ENCODE assay signal across 39 cellular contexts in the genomic region with DNA sequence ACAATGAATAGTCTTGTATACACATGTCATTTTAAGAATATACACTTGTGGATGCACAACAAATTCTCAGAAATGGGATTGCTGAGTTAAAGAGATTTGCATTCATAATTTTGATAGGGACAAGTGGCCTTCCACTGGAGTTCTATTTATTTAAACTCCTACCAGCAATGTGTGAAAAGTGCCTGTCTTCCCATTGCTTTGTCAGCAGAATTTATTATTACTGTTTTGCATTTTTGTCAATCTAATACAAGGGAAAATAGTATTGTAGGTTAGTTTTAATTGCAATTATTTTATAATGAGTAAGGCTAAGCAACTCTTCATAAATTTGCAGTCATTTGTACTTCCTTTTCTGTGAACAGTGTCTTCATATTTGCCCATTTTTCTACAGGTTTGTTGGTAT. TPM values are rescaled to one million over a fixed set of nuclear protein-coding genes. Genes with fewer than 3 reads are reported as not detected.
"Had no signal": no experiment of that assay in that cellular context is flagged by ENCODE, and none has a peak within 500 bp of the region (broad histone marks: within the 10 kb centered on the region; RNA-seq: fewer than 3 reads in every experiment).

No MANE protein-coding gene starts in this region.

- H3K36me3 ChIP-seq: adrenal gland, ascending aorta, brain microvascular endothelial cell, breast epithelium, cardiac muscle cell had no signal

- DNase-seq: activated effector memory CD4-positive, alpha-beta T cell treated with anti-CD3 and anti-CD28 coated beads, Interleukin-2, amount 50 U/mL, for 16 hours; activated effector memory CD4-positive, alpha-beta T cell treated with Interleukin-2 at 50 U/mL for 16 hours; activated gamma-delta T cell; activated gamma-delta T cell treated with Interleukin-2 at 50 U/mL for 16 hours; activated naive CD4-positive, alpha-beta T cell; activated naive CD4-positive, alpha-beta T cell treated with anti-CD3 and anti-CD28 coated beads for 36 hours; activated naive CD4-positive, alpha-beta T cell treated with anti-CD3 and anti-CD28 coated beads, Interleukin-2, amount 10 ng/mL, durations not matched to agents 7 days and 5 days; activated naive CD4-positive, alpha-beta T cell treated with anti-CD3 and anti-CD28 coated beads, Interleukin-2, amount 50 U/mL, for 16 hours; activated naive CD4-positive, alpha-beta T cell treated with Interleukin-2 at 50 U/mL for 16 hours; activated naive CD8-positive, alpha-beta T cell treated with anti-CD3 and anti-CD28 coated beads for 36 hours; activated naive CD8-positive, alpha-beta T cell treated with anti-CD3 and anti-CD28 coated beads, Interleukin-2, amount 10 ng/mL, durations not matched to agents 7 days and 5 days; activated naive CD8-positive, alpha-beta T cell treated with anti-CD3 and anti-CD28 coated beads, Interleukin-2, amount 50 U/mL, for 24 hours; activated T-cell treated with anti-CD3 and anti-CD28 coated beads, Interleukin-2, amount 50 U/mL, for 4 hours; activated T-cell treated with anti-CD3 and anti-CD28 coated beads, Interleukin-2, amount 50 U/mL, for 48 hours; activated T-cell treated with anti-CD3 and anti-CD28 coated beads, Interleukin-2, amount 50 U/mL, for 72 hours; adrenal gland; amniotic stem cell; amygdala; anterior cingulate cortex; aorta; body of pancreas; brain microvascular endothelial cell; caudate nucleus; central memory CD4-positive, alpha-beta T cell; cerebellar nuclear complex had no signal

- ATAC-seq: activated naive CD4-positive, alpha-beta T cell treated with anti-CD3 and anti-CD28 coated beads, Interleukin-2, amount 50 U/mL, for 72 hours; activated naive CD8-positive, alpha-beta T cell treated with anti-CD3 and anti-CD28 coated beads, Interleukin-2, amount 50 U/mL, for 24 hours; activated T-cell treated with anti-CD3 and anti-CD28 coated beads, Interleukin-2, amount 50 U/mL, for 4 hours; activated T-cell treated with anti-CD3 and anti-CD28 coated beads, Interleukin-2, amount 50 U/mL, for 72 hours; activated T-helper 17 cell treated with anti-CD3 and anti-CD28 coated beads, Interleukin-2, amount 50 U/mL, for 72 hours; body of pancreas had no signal

- H3K9me3 ChIP-seq: adrenal gland, ascending aorta, body of pancreas had no signal

- H3K27ac ChIP-seq: adrenal gland, ascending aorta, body of pancreas, brain microvascular endothelial cell, breast epithelium, cardiac muscle cell had no signal

- H3K27me3 ChIP-seq: adrenal gland, ascending aorta, body of pancreas, brain microvascular endothelial cell, breast epithelium, cardiac muscle cell had no signal

- FAIRE-seq: astrocyte, bronchial epithelial cell, colon had no signal

- H3K4me1 ChIP-seq: adrenal gland, ascending aorta, body of pancreas, breast epithelium had no signal

- H3K4me3 ChIP-seq: adrenal gland, ascending aorta, body of pancreas, breast epithelium, cardiac muscle cell had no signal

RNA-seq across cellular contexts. Expression of a gene that starts 55.0 kb away (rescaled TPM):
- total RNA-seq: activated naive CD4-positive, alpha-beta T cell treated with anti-CD3 and anti-CD28 coated beads for 36 hours; activated naive CD4-positive, alpha-beta T cell treated with anti-CD3 and anti-CD28 coated beads, Interleukin-2, amount 50 U/mL, for 72 hours; activated naive CD8-positive, alpha-beta T cell treated with anti-CD3 and anti-CD28 coated beads for 36 hours; activated naive CD8-positive, alpha-beta T cell treated with anti-CD3 and anti-CD28 coated beads, Interleukin-2, amount 10 ng/mL, durations not matched to agents 7 days and 5 days; activated T-cell treated with anti-CD3 and anti-CD28 coated beads, Interleukin-2, amount 50 U/mL, for 4 hours; activated T-cell treated with anti-CD3 and anti-CD28 coated beads, Interleukin-2, amount 50 U/mL, for 72 hours; activated T-helper 1 cell treated with anti-CD3 and anti-CD28 coated beads, Interleukin-12 subunit alpha, Interleukin-12 subunit beta, Interleukin-2, Interleukin-4 antibody, amounts not matched to agents 30 ng/mL and 10 ng/mL and 1 ng/mL, durations not matched to agents 14 hours and 24 hours and 36 hours; activated T-helper 17 cell treated with anti-CD3 and anti-CD28 coated beads, Interleukin-2, amount 50 U/mL, for 72 hours; activated T-helper 2 cell treated with anti-CD3 and anti-CD28 coated beads, Interferon-gamma antibody, Interleukin-2, Interleukin-4, amounts not matched to agents 10 μg/mL and 5 μg/mL and 100 μg/mL, durations not matched to agents 14 hours and 24 hours and 36 hours; adrenal gland; aorta; ascending aorta; astrocyte; body of pancreas; breast epithelium; bronchial epithelial cell; cardiac muscle cell; cardiac septum; cerebellum; chondrocyte had no signal
- polyA plus RNA-seq: adipose tissue, adrenal gland, aorta, cardiac muscle cell had no signal
